ENCODE assay signal across 28 cellular contexts in genomic region chr11:60813324-60813723, GRCh38. TPM values are rescaled to one million over a fixed set of nuclear protein-coding genes. Genes with fewer than 3 reads are reported as not detected.
DNase-seq lines count a peak whose midpoint lies in the region; ATAC-seq and TF ChIP-seq lines count a peak whose summit lies in the region.
"Had no signal": no experiment of that assay in that cellular context is flagged by ENCODE, and none has a peak within 500 bp of the region (broad histone marks: within the 10 kb centered on the region; RNA-seq: fewer than 3 reads in every experiment).

No MANE protein-coding gene starts in this region.

- H3K27me3 ChIP-seq in left ventricle myocardium inferior (ENCODE audit: low read depth) (peaks cover 22% of the 10 kb centered on the region), ovary (no peaks in the 10 kb centered on the region)
- H3K27me3 ChIP-seq: BE2C had no signal

- TF ChIP-seq POLR2A in NB4 (IDR thresholded peaks at IDR 0.05; ENCODE audit: extremely low read depth, insufficient read length) (no peak), ovary (IDR thresholded peaks at IDR 0.05) (no peak)

- intact Hi-C loops in left ventricle myocardium inferior (cut with micrococcal nuclease) (no loop called here), ovary (cut with DNase I) (no loop called here)

- H3K4me3 ChIP-seq in NB4 (ENCODE audit: low read depth, low read length) (no peak overlapping the region), left ventricle myocardium inferior (no peak overlapping the region), ovary (no peak overlapping the region)

- H3K9me3 ChIP-seq in left ventricle myocardium inferior (replicated peaks) (peaks cover 16% of the 10 kb centered on the region), ovary (no peaks in the 10 kb centered on the region)
- H3K9me3 ChIP-seq: BE2C, SK-N-SH had no signal

- H3K36me3 ChIP-seq in left ventricle myocardium inferior (no peaks in the 10 kb centered on the region), ovary (no peaks in the 10 kb centered on the region)
- H3K36me3 ChIP-seq: BE2C had no signal

- no peak for TF ChIP-seq EP300 in ovary (IDR thresholded peaks at IDR 0.05)

- TF ChIP-seq CTCF in NB4 (IDR thresholded peaks at IDR 0.05; ENCODE audit: low read depth, low read length) (no peak), left ventricle myocardium inferior (IDR thresholded peaks at IDR 0.05; ENCODE audit: borderline replicate concordance) (no peak), ovary (IDR thresholded peaks at IDR 0.05) (no peak)

- WGBS in ovary, 3 donors = 95 to 100% (median 97%) methylated on average over 1 of the region's 1 CpG

- DNase-seq in NOMO-1 treated with DMSO at 0.1 percent for 48 hours (lab: John Stamatoyannopoulos, UW; ENCODE audit: unreplicated experiment) (peak; percentile 9), NOMO-1 treated with dmso at 0.1 percent for 144 hours (lab: John Stamatoyannopoulos, UW; ENCODE audit: unreplicated experiment) (no peak), NB4 (ENCODE audit: low read depth) (peak; percentile 35), UCSD-AML1 (lab: John Stamatoyannopoulos, UW; ENCODE audit: unreplicated experiment) (peak; percentile 17), left ventricle myocardium inferior (no peak), ovary (no peak)
- DNase-seq: 8988T, ACHN, BE2C, Calu3, DMS79 treated with DMSO at 0.1 percent for 48 hours, GF-D8, HCEC 1CT, NCI-H1048, NCI-H1417, NCI-H1694 treated with DMSO at 0.1 percent for 48 hours, NCI-H2081, NCI-H2171, NCI-H226, NCI-H510A, SK-N-SH, T-cell had no signal

- ATAC-seq in GM19467 (IDR thresholded peaks at IDR 0.05; ENCODE audit: unreplicated experiment) (no peak), GM21619 (IDR thresholded peaks at IDR 0.05; ENCODE audit: unreplicated experiment) (no peak)
- ATAC-seq: T-cell had no signal

- H3K4me1 ChIP-seq in left ventricle myocardium inferior (no peaks in the 10 kb centered on the region), ovary (ENCODE audit: insufficient read depth) (no peaks in the 10 kb centered on the region)
- H3K4me1 ChIP-seq: BE2C had no signal

- no peak overlapping the region for H3K27ac ChIP-seq in left ventricle myocardium inferior (replicated peaks)
- no peak overlapping the region for H3K27ac ChIP-seq in ovary
- H3K27ac ChIP-seq: HL-60 had no signal

RNA-seq across cellular contexts. Expression of gene MS4A10, which starts 28.2 kb away (rescaled TPM):
- not detected for total RNA-seq in left ventricle myocardium inferior
- total RNA-seq in ovary = under 1 TPM in 1 of 7 donors, not detected in 6; 0.36 TPM
- polyA plus RNA-seq in ovary = not detected
- total RNA-seq: Calu3, H1, T-cell had no signal
- polyA plus RNA-seq: CD14-positive monocyte, H1, IgD-negative memory B cell, SK-N-SH had no signal

RNA-seq across cellular contexts. Expression of gene CCDC86, which starts 28.6 kb away (rescaled TPM):
- 9.3 TPM for total RNA-seq in left ventricle myocardium inferior
- total RNA-seq in ovary = 10 to 100 TPM in 6 of 7 donors, 1 to 10 TPM in 1; 7.0 to 32.9 (median 20.4) TPM
- polyA plus RNA-seq in ovary = 10 to 100 TPM; 10.5 to 16.4 TPM

RNA-seq across cellular contexts. Expression of gene PTGDR2, which starts 42.4 kb away (rescaled TPM):
- total RNA-seq in left ventricle myocardium inferior (2.3 TPM), ovary (under 1 TPM in 5 of 7 donors, not detected in 2; 0.10 to 0.46 (median 0.15) TPM)
- under 1 TPM; 0.07 to 0.42 TPM for polyA plus RNA-seq in ovary
- total RNA-seq: H1 had no signal

RNA-seq across cellular contexts. Expression of gene ZP1, which starts 54.0 kb away (rescaled TPM):
- not detected for total RNA-seq in left ventricle myocardium inferior
- not detected for total RNA-seq in ovary
- polyA plus RNA-seq in ovary = under 1 TPM in 1 of 2 donors, not detected in 1; 0.17 TPM
- total RNA-seq: Calu3, H1 had no signal
- polyA plus RNA-seq: H1, IgD-negative memory B cell, SK-N-SH had no signal

RNA-seq across cellular contexts. Expression of gene MS4A15, which starts 56.7 kb away (rescaled TPM):
- total RNA-seq in left ventricle myocardium inferior (not detected), ovary (1 to 10 TPM in 1 of 7 donors, under 1 TPM in 1, not detected in 5; 0.33 to 1.1 TPM)
- under 1 TPM in 1 of 2 donors, not detected in 1; 0.15 TPM for polyA plus RNA-seq in ovary
- total RNA-seq: Calu3, T-cell had no signal
- polyA plus RNA-seq: CD14-positive monocyte, IgD-negative memory B cell, SK-N-SH had no signal

Comparison
In these comparisons a context has a peak if more than half of its experiments do, and no peak if none do; other contexts are left out.
1. DNase-seq: peak in NOMO-1 treated with DMSO at 0.1 percent for 48 hours (single experiment), NB4 (single experiment) and UCSD-AML1 (single experiment); none in NOMO-1 treated with dmso at 0.1 percent for 144 hours (single experiment), left ventricle myocardium inferior (single experiment) and ovary (0 of 5).